ENCODE assay signal across 1 cellular context in the genomic region with DNA sequence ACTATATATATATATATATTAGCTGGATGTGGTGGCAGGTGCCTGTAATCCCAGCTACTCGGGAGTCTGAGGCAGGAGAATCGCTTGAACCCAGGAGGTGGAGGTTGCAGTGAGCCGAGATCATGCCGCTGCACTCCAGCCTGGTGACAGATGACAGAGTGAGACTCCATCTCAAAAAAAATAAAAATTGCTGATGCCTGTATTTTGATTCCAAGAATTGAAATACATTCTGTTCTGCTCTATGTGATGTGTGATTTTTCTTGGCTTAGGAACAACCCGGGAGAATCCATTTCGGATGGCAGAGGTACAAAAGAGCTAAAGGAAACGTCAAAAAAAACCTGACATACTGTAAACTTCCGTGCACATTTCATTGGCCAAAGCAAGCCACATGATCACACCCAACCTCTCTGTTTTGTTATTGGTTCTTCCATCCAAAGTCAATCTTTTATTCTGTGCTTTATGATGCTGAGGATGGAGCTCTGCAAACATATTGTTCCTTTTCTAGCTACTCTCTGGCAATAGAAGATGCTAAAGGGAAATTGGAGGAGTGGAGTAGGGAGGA.
TF ChIP-seq lines count a peak whose summit lies in the region.

No MANE protein-coding gene starts in this region.

TF ChIP-seq in GM23338, 12 proteins besides CTCF, POLR2A, EP300 and RAD21 (continued from another document):
- TF ChIP-seq ZNF114 (CRISPR knock-in tag; IDR thresholded peaks at IDR 0.05) (no peak), NANOG (IDR thresholded peaks at IDR 0.05; ENCODE audit: borderline replicate concordance) (no peak), EZH2 (IDR thresholded peaks at IDR 0.05; ENCODE audit: low read depth, unreplicated experiment) (no peak), ZNF462 (CRISPR knock-in tag; IDR thresholded peaks at IDR 0.05) (no peak), POLR2AphosphoS5 (IDR thresholded peaks at IDR 0.05; ENCODE audit: low read depth) (no peak), CREB1 (CRISPR knock-in tag; IDR thresholded peaks at IDR 0.05; ENCODE audit: low read depth) (no peak), REST (IDR thresholded peaks at IDR 0.05; ENCODE audit: unreplicated experiment) (no peak), EZH2phosphoT487 (IDR thresholded peaks at IDR 0.05; ENCODE audit: unreplicated experiment) (no peak), JUNB (IDR thresholded peaks at IDR 0.05; ENCODE audit: unreplicated experiment) (no peak), ETS1 (IDR thresholded peaks at IDR 0.05) (no peak)
